Comparison of ENCODE assay signal across 28 cellular contexts in genomic region chr5:177103523-177104253, GRCh38. TPM values are rescaled to one million over a fixed set of nuclear protein-coding genes. Genes with fewer than 3 reads are reported as not detected.
DNase-seq lines count a peak whose midpoint lies in the region; ATAC-seq, FAIRE-seq and TF ChIP-seq lines count a peak whose summit lies in the region.
"Had no signal": no experiment of that assay in that cellular context is flagged by ENCODE, and none has a peak within 500 bp of the region (broad histone marks: within the 10 kb centered on the region; RNA-seq: fewer than 3 reads in every experiment).

No MANE protein-coding gene starts in this region.

- no peak for TF ChIP-seq CTCF in IMR-90 (conservative IDR thresholded peaks at IDR 0.05; ENCODE audit: low read depth, low read length)
- no peak for TF ChIP-seq CTCF in neural crest cell (conservative IDR thresholded peaks at IDR 0.05)
- TF ChIP-seq CTCF in A673 (conservative IDR thresholded peaks at IDR 0.05; ENCODE audit: low read depth, low read length), result no peak

- no peaks in the 10 kb centered on the region for H3K9me1 ChIP-seq in IMR-90 (ENCODE audit: insufficient read depth, low read length)

- H3K56ac ChIP-seq in IMR-90 (ENCODE audit: extremely low read depth, insufficient read depth, low read length), result no peak overlapping the region

- no peak overlapping the region for H3K4me3 Mint-ChIP-seq in neural crest cell
- no peak overlapping the region for H3K4me3 Mint-ChIP-seq in activated T-helper 2 cell treated with anti-CD3 and anti-CD28 coated beads, Interferon-gamma antibody, Interleukin-2, Interleukin-4, amounts not matched to agents 10 μg/mL and 5 μg/mL and 100 μg/mL, durations not matched to agents 14 hours and 24 hours and 36 hours (ENCODE audit: low read depth)
- H3K4me3 Mint-ChIP-seq: activated naive CD8-positive, alpha-beta T cell treated with anti-CD3 and anti-CD28 coated beads, Interleukin-2, amount 50 U/mL, for 24 hours; naive thymus-derived CD8-positive, alpha-beta T cell had no signal

- H3K27ac ChIP-seq in IMR-90 (ENCODE audit: insufficient read depth, low read length) (no peak overlapping the region), A673 (ENCODE audit: low read depth, low read length, poor library complexity, severe bottlenecking) (no peak overlapping the region)
- H3K27ac ChIP-seq: brain microvascular endothelial cell, C4-2B, coronary artery, hepatocyte, HL-60, Peyer's patch, tibial nerve had no signal

- peaks cover 13% of the 10 kb centered on the region for H3K4me1 ChIP-seq in IMR-90 (ENCODE audit: control insufficient read depth, insufficient read depth, low read length)
- H3K4me1 ChIP-seq in A673 (ENCODE audit: insufficient read depth, low read length, poor library complexity, severe bottlenecking), result no peaks in the 10 kb centered on the region
- H3K4me1 ChIP-seq: HAP-1 had no signal

- H4K5ac ChIP-seq in IMR-90 (ENCODE audit: low read depth, low read length), result no peak overlapping the region

- H2BK5ac ChIP-seq in IMR-90 (ENCODE audit: low read depth, low read length, poor library complexity, severe bottlenecking), result no peak overlapping the region

- in situ Hi-C loops in IMR-90 (cut with MboI; ENCODE audit: low sequenced_read_pairs), result no loop called here

- no peak for TF ChIP-seq POLR2A in IMR-90 (IDR thresholded peaks at IDR 0.05; ENCODE audit: low read depth, low read length)

- no peaks in the 10 kb centered on the region for H3K27me3 Mint-ChIP-seq in neural crest cell (ENCODE audit: low read depth)
- H3K27me3 Mint-ChIP-seq in activated T-helper 2 cell treated with anti-CD3 and anti-CD28 coated beads, Interferon-gamma antibody, Interleukin-2, Interleukin-4, amounts not matched to agents 10 μg/mL and 5 μg/mL and 100 μg/mL, durations not matched to agents 14 hours and 24 hours and 36 hours (ENCODE audit: low read depth), result peaks cover 2% of the 10 kb centered on the region

- peak overlapping the region; percentile 21; the same call in 1 of the 2 replicates for H2AK5ac ChIP-seq in IMR-90 (ENCODE audit: low read depth, low read length)

- H4K8ac ChIP-seq in IMR-90 (ENCODE audit: low read depth in 2 of 2, low read length in 2 of 2), result no peak overlapping the region

- no peaks in the 10 kb centered on the region for H4K20me1 ChIP-seq in IMR-90 (ENCODE audit: insufficient read depth, low read length)

- ATAC-seq in IMR-90 (ENCODE audit: low read depth), result no peak
- ATAC-seq: activated CD4-positive, CD25-positive, alpha-beta regulatory T cell treated with anti-CD3 and anti-CD28 coated beads, Interleukin-2, amount 50 U/mL, for 24 hours; activated naive CD8-positive, alpha-beta T cell treated with anti-CD3 and anti-CD28 coated beads, Interleukin-2, amount 50 U/mL, for 24 hours; naive thymus-derived CD8-positive, alpha-beta T cell; stimulated activated naive CD8-positive, alpha-beta T cell treated with anti-CD3 and anti-CD28 coated beads, Interleukin-15, Interleukin-2, amounts not matched to agents 100 U/mL and 50 U/mL, for 24 hours had no signal

- no peak overlapping the region for H2BK15ac ChIP-seq in IMR-90 (ENCODE audit: low read depth, low read length)

- no peak overlapping the region for H3K4me2 ChIP-seq in IMR-90 (ENCODE audit: low read depth, low read length)
- H3K4me2 ChIP-seq: hepatocyte had no signal

- H3K9me3 Mint-ChIP-seq in neural crest cell, result no peaks in the 10 kb centered on the region
- H3K9me3 Mint-ChIP-seq in activated T-helper 2 cell treated with anti-CD3 and anti-CD28 coated beads, Interferon-gamma antibody, Interleukin-2, Interleukin-4, amounts not matched to agents 10 μg/mL and 5 μg/mL and 100 μg/mL, durations not matched to agents 14 hours and 24 hours and 36 hours, result no peaks in the 10 kb centered on the region
- H3K9me3 Mint-ChIP-seq: activated naive CD8-positive, alpha-beta T cell treated with anti-CD3 and anti-CD28 coated beads, Interleukin-2, amount 50 U/mL, for 24 hours; naive thymus-derived CD8-positive, alpha-beta T cell had no signal

- CTCF ChIA-PET in IMR-90 (lab: Yijun Ruan, JAX) (interaction anchor here (0.9 kb wide), 1 partner anchor 206 kb away, joined by 3 read pairs; no protein-coding TSS in a partner anchor), A673 (lab: Charles Lee) (no interaction called here)

- peak overlapping the region; percentile 35; the same call in 1 of the 2 replicates for H3K4ac ChIP-seq in IMR-90 (ENCODE audit: low read depth, low read length)

- no peak overlapping the region for H3K9ac ChIP-seq in IMR-90 (ENCODE audit: low read depth, low read length)

- no peak for FAIRE-seq in urothelium cell line (lab: Jason Lieb, UNC)
- FAIRE-seq: A204.1, islet of Langerhans had no signal

- H2BK20ac ChIP-seq in IMR-90 (ENCODE audit: low read depth, low read length), result no peak overlapping the region

- no peak overlapping the region for H2BK120ac ChIP-seq in IMR-90 (ENCODE audit: low read depth, low read length)

- peak overlapping the region; percentile 71 for H3K27ac Mint-ChIP-seq in neural crest cell (ENCODE audit: unreplicated experiment)
- H3K27ac Mint-ChIP-seq in activated T-helper 2 cell treated with anti-CD3 and anti-CD28 coated beads, Interferon-gamma antibody, Interleukin-2, Interleukin-4, amounts not matched to agents 10 μg/mL and 5 μg/mL and 100 μg/mL, durations not matched to agents 14 hours and 24 hours and 36 hours, result no peak overlapping the region
- H3K27ac Mint-ChIP-seq: activated naive CD8-positive, alpha-beta T cell treated with anti-CD3 and anti-CD28 coated beads, Interleukin-2, amount 50 U/mL, for 24 hours; naive thymus-derived CD8-positive, alpha-beta T cell had no signal

- H3K27me3 ChIP-seq in IMR-90 (ENCODE audit: control insufficient read depth, insufficient read depth, low read length) (no peaks in the 10 kb centered on the region), A673 (replicated peaks; ENCODE audit: insufficient read depth, low read depth, low read length, poor library complexity) (no peaks in the 10 kb centered on the region)
- H3K27me3 ChIP-seq: brain microvascular endothelial cell, hepatocyte, Peyer's patch, tibial nerve had no signal

- BruUV-seq in IMR-90 (replicated peaks; lab: Mats Ljungman, UMichigan) (no TSS peak), A673 (replicated peaks; lab: Mats Ljungman, UMichigan) (no TSS peak)

- peak; percentile 13 for DNase-seq in NCI-H2029 (lab: John Stamatoyannopoulos, UW)
- no peak for DNase-seq in NCI-H2029 treated with DMSO at 0.1 percent for 48 hours (lab: John Stamatoyannopoulos, UW)
- DNase-seq in IMR-90, result peak; percentile 73
- DNase-seq in dermis blood vessel endothelial cell, result peak; percentile 55
- DNase-seq in neural crest cell (ENCODE audit: low read depth, low spot score), result no peak
- no peak for DNase-seq in urothelium cell line (ENCODE audit: low spot score)
- DNase-seq in A673 (ENCODE audit: low spot score), result no peak
- DNase-seq in activated T-helper 2 cell treated with anti-CD3 and anti-CD28 coated beads, Interferon-gamma antibody, Interleukin-2, Interleukin-4, amounts not matched to agents 10 μg/mL and 5 μg/mL and 100 μg/mL, durations not matched to agents 14 hours and 24 hours and 36 hours (ENCODE audit: low spot score), result no peak
- DNase-seq: activated naive CD8-positive, alpha-beta T cell treated with anti-CD3 and anti-CD28 coated beads, Interleukin-2, amount 50 U/mL, for 24 hours; brain microvascular endothelial cell; GF-D8; KBM-7; MV-4-11; naive thymus-derived CD8-positive, alpha-beta T cell; NCI-H2081 treated with DMSO at 0.1 percent for 48 hours; Peyer's patch; posterior cingulate gyrus; stimulated activated CD4-positive, alpha-beta T cell treated with anti-CD3 and anti-CD28 coated beads, Interleukin-2, amount 100 ng/mL, for 24 hours; stimulated activated naive CD8-positive, alpha-beta T cell treated with anti-CD3 and anti-CD28 coated beads, Interleukin-15, Interleukin-2, amounts not matched to agents 100 U/mL and 50 U/mL, for 24 hours had no signal

- intact Hi-C loops in IMR-90 (cut with micrococcal nuclease), result no loop called here
- intact Hi-C loops in A673 (cut with micrococcal nuclease; ENCODE audit: unreplicated experiment), result no loop called here
- intact Hi-C loops in activated T-helper 2 cell treated with anti-CD3 and anti-CD28 coated beads, Interferon-gamma antibody, Interleukin-2, Interleukin-4, amounts not matched to agents 10 μg/mL and 5 μg/mL and 100 μg/mL, durations not matched to agents 14 hours and 24 hours and 36 hours (cut with micrococcal nuclease), result no loop called here

- dilution Hi-C loops in IMR-90 (cut with HindIII; ENCODE audit: low sequenced_read_pairs, unreplicated experiment), result no loop called here

- no peak overlapping the region for H3K23ac ChIP-seq in IMR-90 (ENCODE audit: low read depth, low read length)

- H3K4me3 ChIP-seq in IMR-90 (ENCODE audit: insufficient read depth, low read depth, low read length) (no peak overlapping the region), A673 (ENCODE audit: low read depth, low read length, poor library complexity, severe bottlenecking) (no peak overlapping the region)
- H3K4me3 ChIP-seq: coronary artery, HAP-1, hepatocyte, Peyer's patch, tibial nerve had no signal

- H3K9me3 ChIP-seq in IMR-90 (ENCODE audit: control insufficient read depth, insufficient read depth, low read length), result no peaks in the 10 kb centered on the region
- H3K9me3 ChIP-seq in A673 (ENCODE audit: low read depth, low read length, poor library complexity, severe bottlenecking), result no peaks in the 10 kb centered on the region
- H3K9me3 ChIP-seq: HAP-1, Peyer's patch, tibial nerve had no signal

- no peak overlapping the region for H3K18ac ChIP-seq in IMR-90 (ENCODE audit: low read depth, low read length)

- peak overlapping the region; percentile 1 for H2AK9ac ChIP-seq in IMR-90 (replicated peaks; ENCODE audit: low read depth, low read length, poor library complexity)

- no peak overlapping the region for H3K14ac ChIP-seq in IMR-90 (replicated peaks; ENCODE audit: low read depth, low read length)

- no peaks in the 10 kb centered on the region for H3K79me1 ChIP-seq in IMR-90 (ENCODE audit: low read depth in 1 of 2, low read length in 2 of 2)

- H3K36me3 Mint-ChIP-seq in neural crest cell (ENCODE audit: low read depth), result no peaks in the 10 kb centered on the region
- no peaks in the 10 kb centered on the region for H3K36me3 Mint-ChIP-seq in activated T-helper 2 cell treated with anti-CD3 and anti-CD28 coated beads, Interferon-gamma antibody, Interleukin-2, Interleukin-4, amounts not matched to agents 10 μg/mL and 5 μg/mL and 100 μg/mL, durations not matched to agents 14 hours and 24 hours and 36 hours (ENCODE audit: low read depth)
- H3K36me3 Mint-ChIP-seq: naive thymus-derived CD8-positive, alpha-beta T cell had no signal

- POLR2A ChIA-PET in IMR-90 (lab: Charles Lee; ENCODE audit: unreplicated experiment), result no interaction called here
- POLR2A ChIA-PET in A673 (lab: Charles Lee; ENCODE audit: low non-redundant PET), result no interaction called here

- H3K36me3 ChIP-seq in IMR-90 (ENCODE audit: control insufficient read depth, insufficient read depth, low read length) (no peaks in the 10 kb centered on the region), A673 (ENCODE audit: insufficient read depth, low read length, poor library complexity, severe bottlenecking) (no peaks in the 10 kb centered on the region)
- H3K36me3 ChIP-seq: brain microvascular endothelial cell, HAP-1, Peyer's patch, tibial nerve had no signal

- 83% methylated on average over 2 of the region's 9 CpGs; no CpG with 5 or more reads in 1 of the 2 experiments for WGBS in IMR-90 (ENCODE audit: extremely low coverage in 2 of 2, insufficient read length in 1 of 2), 2 experiments

- H3K4me1 Mint-ChIP-seq in neural crest cell, result peaks cover 4% of the 10 kb centered on the region
- H3K4me1 Mint-ChIP-seq in activated T-helper 2 cell treated with anti-CD3 and anti-CD28 coated beads, Interferon-gamma antibody, Interleukin-2, Interleukin-4, amounts not matched to agents 10 μg/mL and 5 μg/mL and 100 μg/mL, durations not matched to agents 14 hours and 24 hours and 36 hours (ENCODE audit: low read depth), result no peaks in the 10 kb centered on the region
- H3K4me1 Mint-ChIP-seq: activated naive CD8-positive, alpha-beta T cell treated with anti-CD3 and anti-CD28 coated beads, Interleukin-2, amount 50 U/mL, for 24 hours; naive thymus-derived CD8-positive, alpha-beta T cell had no signal

- no peak overlapping the region for H2AFZ ChIP-seq in IMR-90 (replicated peaks; ENCODE audit: low read length, poor library complexity)
- H2AFZ ChIP-seq: hepatocyte had no signal

- no peak overlapping the region for H4K91ac ChIP-seq in IMR-90 (ENCODE audit: insufficient read depth, low read depth, low read length)

- no peak for TF ChIP-seq RAD21 in IMR-90 (IDR thresholded peaks at IDR 0.05; ENCODE audit: low read length)

RNA-seq across cellular contexts. Expression of gene FGFR4, which starts 17.0 kb away (rescaled TPM):
- 0.90 and 1.7 TPM in 2 replicates for total RNA-seq in IMR-90 (2012; rRNA removed)
- polyA plus RNA-seq in IMR-90 (2012; rRNA removed), result 2.4 TPM in 2 replicates
- polyA plus RNA-seq in IMR-90 (2012; cell fraction: cytosol; rRNA removed), result 2.5 TPM in 2 replicates
- 5.8 and 8.5 TPM in 2 replicates for polyA plus RNA-seq in IMR-90 (2012; cell fraction: nucleus; rRNA removed; ENCODE audit: low replicate concordance)
- 2.6 and 8.1 TPM in 2 replicates for total RNA-seq in dermis blood vessel endothelial cell
- total RNA-seq in neural crest cell, result 5.4 and 7.1 TPM in 2 replicates
- 17.2 and 20.6 TPM in 2 replicates for total RNA-seq in A673 (2021)
- 1.1 and 1.2 TPM in 2 replicates for total RNA-seq in activated T-helper 2 cell treated with anti-CD3 and anti-CD28 coated beads, Interferon-gamma antibody, Interleukin-2, Interleukin-4, amounts not matched to agents 10 μg/mL and 5 μg/mL and 100 μg/mL, durations not matched to agents 14 hours and 24 hours and 36 hours

RNA-seq across cellular contexts. Expression of gene NSD1, which starts 29.9 kb away (rescaled TPM):
- total RNA-seq in IMR-90 (2012; rRNA removed), result 31.0 and 34.2 TPM in 2 replicates
- polyA plus RNA-seq in IMR-90 (2012; rRNA removed), result 7.7 and 8.1 TPM in 2 replicates
- polyA plus RNA-seq in IMR-90 (2012; cell fraction: cytosol; rRNA removed), result 2.4 and 3.2 TPM in 2 replicates
- 5.7 and 14.9 TPM in 2 replicates for polyA plus RNA-seq in IMR-90 (2012; cell fraction: nucleus; rRNA removed; ENCODE audit: low replicate concordance)
- 48.7 and 64.7 TPM in 2 replicates for total RNA-seq in dermis blood vessel endothelial cell
- total RNA-seq in neural crest cell, result 122 TPM in 2 replicates
- total RNA-seq in A673 (2021), result 74.3 and 76.6 TPM in 2 replicates
- total RNA-seq in activated T-helper 2 cell treated with anti-CD3 and anti-CD28 coated beads, Interferon-gamma antibody, Interleukin-2, Interleukin-4, amounts not matched to agents 10 μg/mL and 5 μg/mL and 100 μg/mL, durations not matched to agents 14 hours and 24 hours and 36 hours, result 100.0 and 103 TPM in 2 replicates

Comparison
In these comparisons a context has a peak if more than half of its experiments do, and no peak if none do; other contexts are left out.
1. DNase-seq: peak in NCI-H2029 (single experiment), IMR-90 (single experiment) and dermis blood vessel endothelial cell (single experiment); none in NCI-H2029 treated with DMSO at 0.1 percent for 48 hours (single experiment), neural crest cell (single experiment), urothelium cell line (single experiment), A673 (single experiment) and activated T-helper 2 cell treated with anti-CD3 and anti-CD28 coated beads, Interferon-gamma antibody, Interleukin-2, Interleukin-4, amounts not matched to agents 10 μg/mL and 5 μg/mL and 100 μg/mL, durations not matched to agents 14 hours and 24 hours and 36 hours (single experiment).